In the genomic region with DNA sequence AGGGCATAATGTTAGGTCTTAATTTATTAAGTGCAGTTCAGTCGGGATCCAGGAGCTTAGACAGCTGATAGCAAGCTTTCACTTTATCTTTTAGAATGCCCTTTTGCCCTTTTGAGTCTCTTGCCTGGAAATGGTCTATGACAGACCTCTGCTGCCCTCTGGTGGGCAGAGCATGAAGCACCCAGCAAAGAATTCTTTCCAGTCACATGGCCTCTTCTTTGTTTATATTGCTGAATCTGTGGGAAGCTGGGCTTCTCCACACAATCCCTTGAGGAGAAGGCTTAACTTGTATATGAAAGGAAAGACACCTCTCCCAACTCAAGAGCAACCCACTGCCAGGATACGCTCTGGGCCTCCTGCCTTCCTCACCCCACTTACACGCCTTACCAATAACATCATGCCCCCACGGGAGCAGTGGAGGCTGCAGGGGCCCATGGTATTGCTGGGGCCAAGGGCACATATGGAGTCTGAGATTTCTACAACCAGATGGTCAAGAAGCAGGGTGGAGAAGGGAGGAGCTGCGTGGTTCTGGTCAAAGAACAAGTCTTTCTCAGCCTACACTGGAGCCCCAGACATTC, we compare ENCODE assay signal across 8 cellular contexts. TPM values are rescaled to one million over a fixed set of nuclear protein-coding genes. Genes with fewer than 3 reads are reported as not detected.
DNase-seq lines count a peak whose midpoint lies in the region; ATAC-seq lines count a peak whose summit lies in the region.

No MANE protein-coding gene starts in this region.

- H3K36me3 ChIP-seq in H7 (replicated peaks; ENCODE audit: control insufficient read depth, insufficient read depth, low read length) = no peaks in the 10 kb centered on the region

- ATAC-seq in left lobe of liver (peak; percentile 99), GM18907 (IDR thresholded peaks at IDR 0.05; ENCODE audit: unreplicated experiment) (no peak)

- H3K27me3 ChIP-seq in H7 (ENCODE audit: control insufficient read depth, insufficient read depth, low read length) = no peaks in the 10 kb centered on the region

- H3K4me3 ChIP-seq in H7 (ENCODE audit: insufficient read depth, low read depth, low read length) = no peak overlapping the region

- peak; percentile 78 for DNase-seq in AG20443 (ENCODE audit: low spot score)
- DNase-seq in H7 = peak; percentile 66
- DNase-seq in NCI-H345 (lab: John Stamatoyannopoulos, UW) = peak; percentile 81
- DNase-seq in activated CD4-positive, CD25-positive, alpha-beta regulatory T cell treated with anti-CD3 and anti-CD28 coated beads, Interleukin-2, amount 50 U/mL, for 72 hours = peak; percentile 77
- peak; percentile 76 for DNase-seq in cerebellum (ENCODE audit: low spot score)
- DNase-seq in left lobe of liver (ENCODE audit: low spot score) = peak; percentile 85
- peak; percentile 84 to 85 for DNase-seq in stimulated activated CD4-positive, alpha-beta T cell treated with anti-CD3 and anti-CD28 coated beads, Interleukin-2, amount 100 ng/mL, for 24 hours

RNA-seq across cellular contexts. Expression of a gene that starts 20.4 kb away (rescaled TPM):
- total RNA-seq in H7 (2014; rRNA removed; shearing (Covaris generic)) = 0.59 TPM in 1 of 2 replicates, not detected in the other
- total RNA-seq in cerebellum (1.1 TPM), left lobe of liver (not detected)

RNA-seq across cellular contexts. Expression of a gene that starts 20.5 kb away (rescaled TPM):
- 21.4 and 24.2 TPM in 2 replicates for total RNA-seq in H7 (2014; rRNA removed; shearing (Covaris generic))
- total RNA-seq in cerebellum = 9.0 TPM
- total RNA-seq in left lobe of liver = 10.3 TPM

RNA-seq across cellular contexts. Expression of a gene that starts 41.2 kb away (rescaled TPM):
- total RNA-seq in H7 (2014; rRNA removed; shearing (Covaris generic)) = 265 and 278 TPM in 2 replicates
- total RNA-seq in cerebellum (14.1 TPM), left lobe of liver (0.96 TPM)

RNA-seq across cellular contexts. Expression of a gene that starts 49.1 kb away (rescaled TPM):
- total RNA-seq in H7 (2014; rRNA removed; shearing (Covaris generic)) = not detected in 2 replicates
- total RNA-seq in cerebellum (not detected), left lobe of liver (not detected)

RNA-seq across cellular contexts. Expression of a gene that starts 55.8 kb away (rescaled TPM):
- 0.42 and 0.70 TPM in 2 replicates for total RNA-seq in H7 (2014; rRNA removed; shearing (Covaris generic))
- 0.45 TPM for total RNA-seq in cerebellum
- total RNA-seq in left lobe of liver = not detected

Comparison
In these comparisons a context has a peak if more than half of its experiments do, and no peak if none do; other contexts are left out.
1. RNA of a gene that starts 41.2 kb away (total RNA-seq): 265 to 278 TPM in H7; 14.1 TPM in cerebellum (single experiment) and 0.96 TPM in left lobe of liver (single experiment); every median in the first group is over 10 times any median in the second.
2. Peak in every context shown above with its lines, with median percentiles within 50 percentile points of each other: DNase-seq.